Comparison of ENCODE assay signal across 20 cellular contexts in genomic region chr2:237404413-237404812, GRCh38.
"Had no signal": no experiment of that assay in that cellular context is flagged by ENCODE, and none has a peak within 500 bp of the region (broad histone marks: within the 10 kb centered on the region; RNA-seq: fewer than 3 reads in every experiment).

No MANE protein-coding gene starts in this region.

- H3K4me1 ChIP-seq: colonic mucosa had no signal

- H3K9me3 ChIP-seq: colonic mucosa, heart left ventricle, thoracic aorta had no signal

- H3K27me3 ChIP-seq: brain microvascular endothelial cell, colonic mucosa, heart left ventricle had no signal

- H3K36me3 ChIP-seq: colonic mucosa had no signal

- H3K27ac ChIP-seq: brain microvascular endothelial cell, colonic mucosa, epithelial cell of prostate, thoracic aorta had no signal

- DNase-seq: activated CD4-positive, alpha-beta T cell treated with anti-CD3 and anti-CD28 coated beads, Interleukin-2, amount 10 ng/mL, durations not matched to agents 24 days and 14 days; activated CD8-positive, alpha-beta T cell treated with anti-CD3 and anti-CD28 coated beads for 36 hours; activated naive CD4-positive, alpha-beta T cell treated with anti-CD3 and anti-CD28 coated beads, Interleukin-2, amount 10 ng/mL, durations not matched to agents 7 days and 5 days; activated naive CD8-positive, alpha-beta T cell treated with anti-CD3 and anti-CD28 coated beads, Interleukin-2, amount 50 U/mL, for 24 hours; activated T-cell treated with anti-CD3 and anti-CD28 coated beads, Interleukin-2, amount 50 U/mL, for 4 hours; aorta; brain microvascular endothelial cell; central memory CD4-positive, alpha-beta T cell; colonic mucosa; endodermal cell; kidney; mammary epithelial cell; occipital lobe; stimulated activated CD4-positive, alpha-beta T cell treated with anti-CD3 and anti-CD28 coated beads, Interleukin-15, amount 100 ng/mL, for 24 hours; stimulated activated CD4-positive, alpha-beta T cell treated with anti-CD3 and anti-CD28 coated beads, Interleukin-2, amount 100 ng/mL, for 48 hours; stimulated activated naive CD8-positive, alpha-beta T cell treated with anti-CD3 and anti-CD28 coated beads, Interleukin-15, amount 100 ng/mL, for 72 hours had no signal

- ATAC-seq: activated CD8-positive, alpha-beta T cell treated with anti-CD3 and anti-CD28 coated beads for 36 hours; activated naive CD8-positive, alpha-beta T cell treated with anti-CD3 and anti-CD28 coated beads, Interleukin-2, amount 50 U/mL, for 24 hours; activated T-cell treated with anti-CD3 and anti-CD28 coated beads, Interleukin-2, amount 50 U/mL, for 4 hours; left lobe of liver; stimulated activated naive CD8-positive, alpha-beta T cell treated with anti-CD3 and anti-CD28 coated beads, Interleukin-15, amount 100 ng/mL, for 72 hours had no signal

- H3K4me3 ChIP-seq: colonic mucosa, thoracic aorta had no signal
